ENCODE assay signal across 1 cellular context in genomic region chr1:109619655-109620395, GRCh38.
TF ChIP-seq lines count a peak whose summit lies in the region.

AMPD2 (plus strand) TSS chr1:109619837; CDS start chr1:109621176, 1,339 bp downstream.

TF ChIP-seq in HepG2, 621 proteins besides CTCF, POLR2A, EP300 and RAD21 (continued from another document and continues in another):
- TF ChIP-seq NFAT5 (CRISPR knock-in tag; IDR thresholded peaks at IDR 0.05): 0 out of 2 replicates have a peak, but pooled peaks have one; percentile 31
- TF ChIP-seq DRAP1 (CRISPR knock-in tag; IDR thresholded peaks at IDR 0.05): peak; percentile 69; the same call in 1 of the 2 replicates
- peak; percentile 17; the same call in 1 of the 2 replicates for TF ChIP-seq KDM5A (IDR thresholded peaks at IDR 0.05; ENCODE audit: borderline replicate concordance, low read length)
- TF ChIP-seq NPAS2 (CRISPR knock-in tag; IDR thresholded peaks at IDR 0.05; ENCODE audit: borderline replicate concordance): no peak
- peak; percentile 95 for TF ChIP-seq SIN3A (IDR thresholded peaks at IDR 0.05; ENCODE audit: borderline replicate concordance, low read depth, low read length)
- peak; percentile 43 for TF ChIP-seq HNRNPLL (IDR thresholded peaks at IDR 0.05; ENCODE audit: low read depth, low read length, poor library complexity, severe bottlenecking)
- TF ChIP-seq, protein P1, sequence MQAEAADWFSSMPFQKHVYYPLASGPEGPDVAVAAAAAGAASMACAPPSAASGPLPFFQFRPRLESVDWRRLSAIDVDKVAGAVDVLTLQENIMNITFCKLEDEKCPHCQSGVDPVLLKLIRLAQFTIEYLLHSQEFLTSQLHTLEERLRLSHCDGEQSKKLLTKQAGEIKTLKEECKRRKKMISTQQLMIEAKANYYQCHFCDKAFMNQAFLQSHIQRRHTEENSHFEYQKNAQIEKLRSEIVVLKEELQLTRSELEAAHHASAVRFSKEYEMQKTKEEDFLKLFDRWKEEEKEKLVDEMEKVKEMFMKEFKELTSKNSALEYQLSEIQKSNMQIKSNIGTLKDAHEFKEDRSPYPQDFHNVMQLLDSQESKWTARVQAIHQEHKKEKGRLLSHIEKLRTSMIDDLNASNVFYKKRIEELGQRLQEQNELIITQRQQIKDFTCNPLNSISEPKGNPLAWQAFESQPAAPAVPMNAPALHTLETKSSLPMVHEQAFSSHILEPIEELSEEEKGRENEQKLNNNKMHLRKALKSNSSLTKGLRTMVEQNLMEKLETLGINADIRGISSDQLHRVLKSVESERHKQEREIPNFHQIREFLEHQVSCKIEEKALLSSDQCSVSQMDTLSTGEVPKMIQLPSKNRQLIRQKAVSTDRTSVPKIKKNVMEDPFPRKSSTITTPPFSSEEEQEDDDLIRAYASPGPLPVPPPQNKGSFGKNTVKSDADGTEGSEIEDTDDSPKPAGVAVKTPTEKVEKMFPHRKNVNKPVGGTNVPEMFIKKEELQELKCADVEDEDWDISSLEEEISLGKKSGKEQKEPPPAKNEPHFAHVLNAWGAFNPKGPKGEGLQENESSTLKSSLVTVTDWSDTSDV (CRISPR knock-in tag; IDR thresholded peaks at IDR 0.05): 0 out of 2 replicates have a peak, but pooled peaks have one; percentile 64
- TF ChIP-seq ATF4 (CRISPR knock-in tag; IDR thresholded peaks at IDR 0.05): 0 out of 4 replicates have a peak, but pooled peaks of 1 of the 2 experiments have one; percentile 16
- TF ChIP-seq, protein P2, sequence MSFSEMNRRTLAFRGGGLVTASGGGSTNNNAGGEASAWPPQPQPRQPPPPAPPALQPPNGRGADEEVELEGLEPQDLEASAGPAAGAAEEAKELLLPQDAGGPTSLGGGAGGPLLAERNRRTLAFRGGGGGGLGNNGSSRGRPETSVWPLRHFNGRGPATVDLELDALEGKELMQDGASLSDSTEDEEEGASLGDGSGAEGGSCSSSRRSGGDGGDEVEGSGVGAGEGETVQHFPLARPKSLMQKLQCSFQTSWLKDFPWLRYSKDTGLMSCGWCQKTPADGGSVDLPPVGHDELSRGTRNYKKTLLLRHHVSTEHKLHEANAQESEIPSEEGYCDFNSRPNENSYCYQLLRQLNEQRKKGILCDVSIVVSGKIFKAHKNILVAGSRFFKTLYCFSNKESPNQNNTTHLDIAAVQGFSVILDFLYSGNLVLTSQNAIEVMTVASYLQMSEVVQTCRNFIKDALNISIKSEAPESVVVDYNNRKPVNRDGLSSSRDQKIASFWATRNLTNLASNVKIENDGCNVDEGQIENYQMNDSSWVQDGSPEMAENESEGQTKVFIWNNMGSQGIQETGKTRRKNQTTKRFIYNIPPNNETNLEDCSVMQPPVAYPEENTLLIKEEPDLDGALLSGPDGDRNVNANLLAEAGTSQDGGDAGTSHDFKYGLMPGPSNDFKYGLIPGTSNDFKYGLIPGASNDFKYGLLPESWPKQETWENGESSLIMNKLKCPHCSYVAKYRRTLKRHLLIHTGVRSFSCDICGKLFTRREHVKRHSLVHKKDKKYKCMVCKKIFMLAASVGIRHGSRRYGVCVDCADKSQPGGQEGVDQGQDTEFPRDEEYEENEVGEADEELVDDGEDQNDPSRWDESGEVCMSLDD (CRISPR knock-in tag; IDR thresholded peaks at IDR 0.05; ENCODE audit: borderline replicate concordance): 0 out of 2 replicates have a peak, but pooled peaks have one; percentile 27
- TF ChIP-seq ZNF142 (CRISPR knock-in tag; IDR thresholded peaks at IDR 0.05): peak; percentile 56; the same call in 1 of the 2 replicates
- peak; percentile 60; the same call in 1 of the 2 replicates for TF ChIP-seq SMAD9 (CRISPR knock-in tag; IDR thresholded peaks at IDR 0.05)
- TF ChIP-seq ZBTB14 (CRISPR knock-in tag; IDR thresholded peaks at IDR 0.05): peak; percentile 34; the same call in 1 of the 2 replicates
- TF ChIP-seq, protein P3, sequence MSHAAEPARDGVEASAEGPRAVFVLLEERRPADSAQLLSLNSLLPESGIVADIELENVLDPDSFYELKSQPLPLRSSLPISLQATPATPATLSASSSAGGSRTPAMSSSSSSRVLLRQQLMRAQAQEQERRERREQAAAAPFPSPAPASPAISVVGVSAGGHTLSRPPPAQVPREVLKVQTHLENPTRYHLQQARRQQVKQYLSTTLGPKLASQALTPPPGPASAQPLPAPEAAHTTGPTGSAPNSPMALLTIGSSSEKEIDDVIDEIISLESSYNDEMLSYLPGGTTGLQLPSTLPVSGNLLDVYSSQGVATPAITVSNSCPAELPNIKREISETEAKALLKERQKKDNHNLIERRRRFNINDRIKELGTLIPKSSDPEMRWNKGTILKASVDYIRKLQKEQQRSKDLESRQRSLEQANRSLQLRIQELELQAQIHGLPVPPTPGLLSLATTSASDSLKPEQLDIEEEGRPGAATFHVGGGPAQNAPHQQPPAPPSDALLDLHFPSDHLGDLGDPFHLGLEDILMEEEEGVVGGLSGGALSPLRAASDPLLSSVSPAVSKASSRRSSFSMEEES (CRISPR knock-in tag; IDR thresholded peaks at IDR 0.05): no peak; the same call in 1 of the 2 replicates
- peak; percentile 94 for TF ChIP-seq ZNF607 (CRISPR knock-in tag; IDR thresholded peaks at IDR 0.05; ENCODE audit: borderline replicate concordance)
- TF ChIP-seq ISL2 (CRISPR knock-in tag; IDR thresholded peaks at IDR 0.05): no peak
- 0 out of 2 replicates have a peak, but pooled peaks have one; percentile 8 for TF ChIP-seq ZNF343 (CRISPR knock-in tag; IDR thresholded peaks at IDR 0.05)
- TF ChIP-seq ELF1 (CRISPR knock-in tag; IDR thresholded peaks at IDR 0.05): peak; percentile 44; the same call in 1 of the 2 replicates
- 0 out of 4 replicates have a peak, but pooled peaks of 1 of the 2 experiments have one; percentile 3 for TF ChIP-seq REST (IDR thresholded peaks at IDR 0.05; ENCODE audit: borderline replicate concordance in 1 of 2, low read depth in 1 of 2, low read length in 2 of 2)
